ENCODE assay signal across 15 cellular contexts in the genomic region with DNA sequence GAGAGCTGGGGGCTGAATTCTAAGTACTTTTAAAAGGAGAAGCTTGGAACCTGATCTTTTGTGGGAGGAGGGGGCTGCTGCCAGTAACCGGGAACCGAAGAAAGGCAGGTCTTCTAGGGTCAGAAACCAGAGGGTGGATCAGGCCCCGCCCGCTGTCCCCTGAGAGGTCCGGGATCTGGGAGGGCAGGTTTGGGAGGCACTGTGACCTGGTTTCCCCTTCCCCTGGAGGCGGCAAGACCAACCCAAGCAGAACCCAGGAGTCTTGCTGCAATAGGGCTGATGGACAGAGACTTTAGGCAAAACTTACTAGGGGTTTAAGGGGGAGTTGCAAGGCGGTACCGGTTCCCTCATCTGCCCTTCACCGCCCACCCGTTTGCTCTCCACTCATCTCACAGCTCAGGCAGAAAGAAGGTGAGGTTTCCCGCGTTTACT. TPM values are rescaled to one million over a fixed set of nuclear protein-coding genes. Genes with fewer than 3 reads are reported as not detected.
DNase-seq lines count a peak whose midpoint lies in the region; TF ChIP-seq lines count a peak whose summit lies in the region.
"Had no signal": no experiment of that assay in that cellular context is flagged by ENCODE, and none has a peak within 500 bp of the region (broad histone marks: within the 10 kb centered on the region; RNA-seq: fewer than 3 reads in every experiment).

No MANE protein-coding gene starts in this region.

- no peak overlapping the region for H3K18ac ChIP-seq in neuronal stem cell (ENCODE audit: low read length)

- H3K4me1 ChIP-seq in neuronal stem cell (ENCODE audit: control insufficient read depth in 2 of 2, insufficient read depth in 1 of 2, low read depth in 1 of 2, low read length in 2 of 2), result peaks cover 0 to 8% of the 10 kb centered on the region in 2 donors

- no CpG with 5 or more reads among the region's 12 CpGs for WGBS in neuronal stem cell (ENCODE audit: extremely low coverage in 2 of 2, insufficient read length in 2 of 2, insufficient replicate concordance in 1 of 2), 2 donors

- TF ChIP-seq POLR2A in erythroblast (IDR thresholded peaks at IDR 0.05; ENCODE audit: low read length), result no peak

- H2AK5ac ChIP-seq in neuronal stem cell (ENCODE audit: low read depth, low read length), result peak overlapping the region; percentile 76

- H3K23ac ChIP-seq in neuronal stem cell (ENCODE audit: low read depth, low read length, poor library complexity), result no peak overlapping the region

- no peak overlapping the region for H4K91ac ChIP-seq in neuronal stem cell (ENCODE audit: low read depth, low read length, poor library complexity)

- no peak overlapping the region for H3K9ac ChIP-seq in neuronal stem cell (ENCODE audit: low read depth, low read length, poor library complexity)

- H3K4me3 ChIP-seq in H7 (ENCODE audit: insufficient read depth, low read depth, low read length) (peak overlapping the region; percentile 73), neuronal stem cell (ENCODE audit: low read length in 2 of 2) (no peak overlapping the region)
- H3K4me3 ChIP-seq: dorsolateral prefrontal cortex, GM12878 had no signal

- H3K79me1 ChIP-seq in neuronal stem cell (ENCODE audit: low read depth, low read length), result no peaks in the 10 kb centered on the region

- no peak overlapping the region for H3K14ac ChIP-seq in neuronal stem cell (ENCODE audit: low read length)

- no peaks in the 10 kb centered on the region for H3K9me3 ChIP-seq in neuronal stem cell (replicated peaks in 1 of 2; ENCODE audit: control insufficient read depth in 2 of 2, insufficient read depth in 1 of 2, low read depth in 1 of 2, low read length in 2 of 2)

- DNase-seq in H7 (peak; percentile 71), epithelial cell of prostate (ENCODE audit: low read depth, low spot score) (no peak), neuronal stem cell (ENCODE audit: low spot score) (no peak), occipital lobe (lab: John Stamatoyannopoulos, UW) (no peak), erythroblast (lab: John Stamatoyannopoulos, UW) (no peak)
- no peak for DNase-seq in stimulated activated naive CD4-positive, alpha-beta T cell treated with Interleukin-2 at 50 U/mL for 16 hours (lab: John Stamatoyannopoulos, UW)
- DNase-seq: activated naive CD4-positive, alpha-beta T cell treated with anti-CD3 and anti-CD28 coated beads, Interleukin-2, amount 50 U/mL, for 16 hours; dorsolateral prefrontal cortex; NCI-H2029 treated with DMSO at 0.1 percent for 48 hours; NCI-H524 treated with DMSO at 0.1 percent for 48 hours; T1000 had no signal

- no peak overlapping the region for H3K4me2 ChIP-seq in neuronal stem cell (ENCODE audit: insufficient read depth, low read length, poor library complexity, severe bottlenecking)

- no peak overlapping the region for H2BK15ac ChIP-seq in neuronal stem cell (ENCODE audit: low read length)

- no peak overlapping the region for H2BK120ac ChIP-seq in neuronal stem cell (ENCODE audit: low read depth, low read length)

- no peak overlapping the region for H2BK5ac ChIP-seq in neuronal stem cell (ENCODE audit: low read length)

- no peak overlapping the region for H4K8ac ChIP-seq in neuronal stem cell (ENCODE audit: low read depth, low read length)

- no peak overlapping the region for H2BK12ac ChIP-seq in neuronal stem cell (ENCODE audit: low read length)

- H3K4ac ChIP-seq in neuronal stem cell (ENCODE audit: low read length), result no peak overlapping the region

- H3K27ac ChIP-seq in epithelial cell of prostate (peak overlapping the region; percentile 64), neuronal stem cell (replicated peaks; ENCODE audit: low read length) (no peak overlapping the region)
- H3K27ac ChIP-seq: dorsolateral prefrontal cortex had no signal

- no peak overlapping the region for H2AFZ ChIP-seq in neuronal stem cell (ENCODE audit: low read length)

- H3K27me3 ChIP-seq in H7 (ENCODE audit: control insufficient read depth, insufficient read depth, low read length) (peaks cover 11% of the 10 kb centered on the region; the same call in 1 of the 2 replicates), neuronal stem cell (ENCODE audit: control insufficient read depth in 3 of 3, insufficient read depth in 3 of 3, low read depth in 1 of 3, low read length in 3 of 3) (peaks cover 0 to 8% (median 0%) of the 10 kb centered on the region in 3 experiments)

- H3K36me3 ChIP-seq in H7 (replicated peaks; ENCODE audit: control insufficient read depth, insufficient read depth, low read length) (no peaks in the 10 kb centered on the region), neuronal stem cell (replicated peaks in 1 of 2; ENCODE audit: control insufficient read depth in 2 of 2, insufficient read depth in 2 of 2, low read length in 2 of 2) (no peaks in the 10 kb centered on the region)

RNA-seq across cellular contexts. Expression of a gene that starts 0.7 kb away (rescaled TPM):
- total RNA-seq in H7 (2014; rRNA removed; shearing (Covaris generic)), result 6.4 and 11.0 TPM in 2 replicates
- polyA plus RNA-seq in neuronal stem cell (2013, experiment 1 of 2), result 2.1 TPM
- polyA plus RNA-seq in neuronal stem cell (2013, experiment 2 of 2), result 1.1 TPM
- not detected for total RNA-seq in occipital lobe
- total RNA-seq: activated CD4-positive, alpha-beta T cell treated with anti-CD3 and anti-CD28 coated beads, Interleukin-2, amount 10 ng/mL, durations not matched to agents 24 days and 14 days; GM12878; naive thymus-derived CD8-positive, alpha-beta T cell; SK-MEL-5 had no signal
- polyA plus RNA-seq: GM12878; naive thymus-derived CD8-positive, alpha-beta T cell had no signal

RNA-seq across cellular contexts. Expression of a gene that starts 17.4 kb away (rescaled TPM):
- total RNA-seq in H7 (2014; rRNA removed; shearing (Covaris generic)), result 0.14 and 2.4 TPM in 2 replicates
- polyA plus RNA-seq in neuronal stem cell (2013, experiment 1 of 2), result 0.86 TPM
- 0.61 TPM for polyA plus RNA-seq in neuronal stem cell (2013, experiment 2 of 2)
- not detected for total RNA-seq in occipital lobe
- total RNA-seq: activated CD4-positive, alpha-beta T cell treated with anti-CD3 and anti-CD28 coated beads, Interleukin-2, amount 10 ng/mL, durations not matched to agents 24 days and 14 days; GM12878; naive thymus-derived CD8-positive, alpha-beta T cell; SK-MEL-5 had no signal
- polyA plus RNA-seq: GM12878; naive thymus-derived CD8-positive, alpha-beta T cell had no signal

RNA-seq across cellular contexts. Expression of a gene that starts 18.4 kb away (rescaled TPM):
- total RNA-seq in H7 (2014; rRNA removed; shearing (Covaris generic)), result 0.24 and 1.1 TPM in 2 replicates
- 0.47 TPM for polyA plus RNA-seq in neuronal stem cell (2013, experiment 1 of 2)
- 0.37 TPM for polyA plus RNA-seq in neuronal stem cell (2013, experiment 2 of 2)
- not detected for total RNA-seq in occipital lobe
- total RNA-seq: activated CD4-positive, alpha-beta T cell treated with anti-CD3 and anti-CD28 coated beads, Interleukin-2, amount 10 ng/mL, durations not matched to agents 24 days and 14 days; GM12878; naive thymus-derived CD8-positive, alpha-beta T cell; SK-MEL-5 had no signal
- polyA plus RNA-seq: GM12878; naive thymus-derived CD8-positive, alpha-beta T cell had no signal

RNA-seq across cellular contexts. Expression of a gene that starts 24.3 kb away (rescaled TPM):
- not detected in 2 replicates for total RNA-seq in H7 (2014; rRNA removed; shearing (Covaris generic))
- not detected for polyA plus RNA-seq in neuronal stem cell (2013, experiment 1 of 2)
- not detected for polyA plus RNA-seq in neuronal stem cell (2013, experiment 2 of 2)
- total RNA-seq in occipital lobe, result not detected
- total RNA-seq: activated CD4-positive, alpha-beta T cell treated with anti-CD3 and anti-CD28 coated beads, Interleukin-2, amount 10 ng/mL, durations not matched to agents 24 days and 14 days; dorsolateral prefrontal cortex; GM12878; naive thymus-derived CD8-positive, alpha-beta T cell; SK-MEL-5 had no signal
- polyA plus RNA-seq: GM12878; naive thymus-derived CD8-positive, alpha-beta T cell had no signal

RNA-seq across cellular contexts. Expression of a gene that starts 32.7 kb away (rescaled TPM):
- not detected in 2 replicates for total RNA-seq in H7 (2014; rRNA removed; shearing (Covaris generic))
- polyA plus RNA-seq in neuronal stem cell (2013, experiment 1 of 2), result not detected
- not detected for polyA plus RNA-seq in neuronal stem cell (2013, experiment 2 of 2)
- total RNA-seq in occipital lobe, result not detected
- total RNA-seq: activated CD4-positive, alpha-beta T cell treated with anti-CD3 and anti-CD28 coated beads, Interleukin-2, amount 10 ng/mL, durations not matched to agents 24 days and 14 days; dorsolateral prefrontal cortex; GM12878; naive thymus-derived CD8-positive, alpha-beta T cell; SK-MEL-5 had no signal
- polyA plus RNA-seq: GM12878; naive thymus-derived CD8-positive, alpha-beta T cell had no signal
